12 cellular contexts compared by ENCODE assay signal in genomic region chr17:1116602-1117001, GRCh38.
"Had no signal": no experiment of that assay in that cellular context is flagged by ENCODE, and none has a peak within 500 bp of the region (broad histone marks: within the 10 kb centered on the region; RNA-seq: fewer than 3 reads in every experiment).

No MANE protein-coding gene starts in this region.

- H3K9me3 ChIP-seq: heart left ventricle, neutrophil, right atrium auricular region, vagina had no signal

- ATAC-seq: activated CD4-positive, CD25-positive, alpha-beta regulatory T cell treated with anti-CD3 and anti-CD28 coated beads, Interleukin-2, amount 50 U/mL, for 24 hours; heart left ventricle; SK-N-SH treated with all-trans-retinoic acid at 6 μM for 48 hours had no signal

- DNase-seq: activated naive CD8-positive, alpha-beta T cell treated with anti-CD3 and anti-CD28 coated beads for 36 hours; foreskin keratinocyte; heart left ventricle; T-helper 2 cell had no signal

- H3K4me3 ChIP-seq: heart left ventricle, right atrium auricular region, skin epidermis, vagina had no signal

- H3K27me3 ChIP-seq: foreskin keratinocyte, heart left ventricle, neutrophil, right atrium auricular region, vagina had no signal

- H3K36me3 ChIP-seq: heart left ventricle, neutrophil, right atrium auricular region, vagina had no signal

- H3K36me3 Mint-ChIP-seq: activated naive CD8-positive, alpha-beta T cell treated with anti-CD3 and anti-CD28 coated beads for 36 hours had no signal

- H3K27me3 Mint-ChIP-seq: activated naive CD8-positive, alpha-beta T cell treated with anti-CD3 and anti-CD28 coated beads for 36 hours had no signal

- H3K27ac ChIP-seq: foreskin keratinocyte, neutrophil, vagina had no signal

- H3K9me3 Mint-ChIP-seq: activated naive CD8-positive, alpha-beta T cell treated with anti-CD3 and anti-CD28 coated beads for 36 hours had no signal

- H3K27ac Mint-ChIP-seq: activated naive CD8-positive, alpha-beta T cell treated with anti-CD3 and anti-CD28 coated beads for 36 hours had no signal

- FAIRE-seq: endothelial cell of umbilical vein, keratinocyte had no signal

- H3K4me3 Mint-ChIP-seq: activated naive CD8-positive, alpha-beta T cell treated with anti-CD3 and anti-CD28 coated beads for 36 hours had no signal
